Comparison of ENCODE assay signal across 29 cellular contexts in genomic region chr5:37501152-37501551, GRCh38.
DNase-seq lines count a peak whose midpoint lies in the region; ATAC-seq and TF ChIP-seq lines count a peak whose summit lies in the region.
"Had no signal": no experiment of that assay in that cellular context is flagged by ENCODE, and none has a peak within 500 bp of the region (broad histone marks: within the 10 kb centered on the region; RNA-seq: fewer than 3 reads in every experiment).

No MANE protein-coding gene starts in this region.

- no peak for TF ChIP-seq CTCF in choroid plexus epithelial cell (conservative IDR thresholded peaks at IDR 0.05; ENCODE audit: low read depth, low read length)

- DNase-seq in EH (ENCODE audit: low read depth): peak; percentile 37
- DNase-seq in LHCN-M2 (ENCODE audit: low read depth): peak; percentile 36
- peak; percentile 36 for DNase-seq in choroid plexus epithelial cell (ENCODE audit: low read depth)
- peak; percentile 12 to 38 for DNase-seq in lung microvascular endothelial cell (ENCODE audit: low read depth in 2 of 2)
- no peak for DNase-seq in activated T-cell treated with anti-CD3 and anti-CD28 coated beads, Interleukin-2, amount 50 U/mL, for 72 hours
- DNase-seq in cerebellar nuclear complex (lab: John Stamatoyannopoulos, UW): no peak
- no peak for DNase-seq in stimulated activated CD4-positive, alpha-beta T cell treated with anti-CD3 and anti-CD28 coated beads, Interleukin-12 subunit alpha, Interleukin-12 subunit beta, amount 100 ng/mL, for 4 hours
- DNase-seq: activated CD4-positive, alpha-beta T cell treated with anti-CD3 and anti-CD28 coated beads for 36 hours; activated naive CD4-positive, alpha-beta T cell treated with Interleukin-2 at 50 U/mL for 16 hours; activated T-cell treated with anti-CD3 and anti-CD28 coated beads, Interleukin-2, amount 50 U/mL, for 24 hours; amygdala; caudate nucleus; CD8-positive, alpha-beta memory T cell; dorsolateral prefrontal cortex; GOT3; hippocampal formation; immature natural killer cell; naive B cell; NCI-H1105; NCI-H2029 treated with DMSO at 0.1 percent for 48 hours; NCI-H2227 treated with DMSO at 0.1 percent for 48 hours; NCI-H748 treated with DMSO at 0.1 percent for 48 hours; nucleus accumbens; SK-N-SH; stimulated activated CD4-positive, alpha-beta T cell treated with anti-CD3 and anti-CD28 coated beads, Interleukin-2, amount 100 ng/mL, for 48 hours; T-helper 17 cell had no signal

- no peaks in the 10 kb centered on the region for H3K27me3 Mint-ChIP-seq in activated T-cell treated with anti-CD3 and anti-CD28 coated beads, Interleukin-2, amount 50 U/mL, for 72 hours (ENCODE audit: low read depth)
- H3K27me3 Mint-ChIP-seq: activated CD4-positive, alpha-beta T cell treated with anti-CD3 and anti-CD28 coated beads for 36 hours; activated T-cell treated with anti-CD3 and anti-CD28 coated beads, Interleukin-2, amount 50 U/mL, for 24 hours; CD8-positive, alpha-beta memory T cell; naive B cell; T-helper 17 cell had no signal

- peaks cover 9 to 38% of the 10 kb centered on the region in 2 donors for H3K36me3 Mint-ChIP-seq in activated T-cell treated with anti-CD3 and anti-CD28 coated beads, Interleukin-2, amount 50 U/mL, for 72 hours (ENCODE audit: insufficient read depth in 2 of 2)

- ATAC-seq in activated T-cell treated with anti-CD3 and anti-CD28 coated beads, Interleukin-2, amount 50 U/mL, for 72 hours (replicated peaks in 1 of 2): no peak
- ATAC-seq: activated CD4-positive, alpha-beta T cell treated with anti-CD3 and anti-CD28 coated beads for 36 hours; left lobe of liver; stimulated activated effector memory CD8-positive, alpha-beta T cell treated with anti-CD3 and anti-CD28 coated beads, Interleukin-12 subunit alpha, Interleukin-12 subunit beta, amount 100 ng/mL, for 72 hours; T-helper 17 cell had no signal

- H3K4me1 Mint-ChIP-seq in activated T-cell treated with anti-CD3 and anti-CD28 coated beads, Interleukin-2, amount 50 U/mL, for 72 hours (ENCODE audit: low read depth): no peaks in the 10 kb centered on the region
- H3K4me1 Mint-ChIP-seq: activated CD4-positive, alpha-beta T cell treated with anti-CD3 and anti-CD28 coated beads for 36 hours had no signal

- no peak overlapping the region for H3K27ac Mint-ChIP-seq in activated T-cell treated with anti-CD3 and anti-CD28 coated beads, Interleukin-2, amount 50 U/mL, for 72 hours
- H3K27ac Mint-ChIP-seq: activated CD4-positive, alpha-beta T cell treated with anti-CD3 and anti-CD28 coated beads for 36 hours; activated T-cell treated with anti-CD3 and anti-CD28 coated beads, Interleukin-2, amount 50 U/mL, for 24 hours; CD8-positive, alpha-beta memory T cell; immature natural killer cell; stimulated activated effector memory CD8-positive, alpha-beta T cell treated with anti-CD3 and anti-CD28 coated beads, Interleukin-12 subunit alpha, Interleukin-12 subunit beta, amount 100 ng/mL, for 72 hours; T-helper 17 cell had no signal

- peaks cover 0 to 4% of the 10 kb centered on the region in 2 donors for H3K9me3 Mint-ChIP-seq in activated T-cell treated with anti-CD3 and anti-CD28 coated beads, Interleukin-2, amount 50 U/mL, for 72 hours
- H3K9me3 Mint-ChIP-seq: activated T-cell treated with anti-CD3 and anti-CD28 coated beads, Interleukin-2, amount 50 U/mL, for 24 hours; CD8-positive, alpha-beta memory T cell; immature natural killer cell; stimulated activated effector memory CD8-positive, alpha-beta T cell treated with anti-CD3 and anti-CD28 coated beads, Interleukin-12 subunit alpha, Interleukin-12 subunit beta, amount 100 ng/mL, for 72 hours had no signal

- no peak overlapping the region for H3K4me3 Mint-ChIP-seq in activated T-cell treated with anti-CD3 and anti-CD28 coated beads, Interleukin-2, amount 50 U/mL, for 72 hours
- H3K4me3 Mint-ChIP-seq: activated CD4-positive, alpha-beta T cell treated with anti-CD3 and anti-CD28 coated beads for 36 hours; activated T-cell treated with anti-CD3 and anti-CD28 coated beads, Interleukin-2, amount 50 U/mL, for 24 hours; CD8-positive, alpha-beta memory T cell; immature natural killer cell; naive B cell; stimulated activated effector memory CD8-positive, alpha-beta T cell treated with anti-CD3 and anti-CD28 coated beads, Interleukin-12 subunit alpha, Interleukin-12 subunit beta, amount 100 ng/mL, for 72 hours; T-helper 17 cell had no signal

- H3K4me3 ChIP-seq in choroid plexus epithelial cell (ENCODE audit: low read depth, low read length): no peak overlapping the region
- H3K4me3 ChIP-seq: dorsolateral prefrontal cortex, smooth muscle cell had no signal

Comparison
In these comparisons a context has a peak if more than half of its experiments do, and no peak if none do; other contexts are left out.
1. DNase-seq: peak in EH (single experiment), LHCN-M2 (single experiment), choroid plexus epithelial cell (single experiment) and lung microvascular endothelial cell (2 of 2); none in activated T-cell treated with anti-CD3 and anti-CD28 coated beads, Interleukin-2, amount 50 U/mL, for 72 hours (0 of 2), cerebellar nuclear complex (0 of 2) and stimulated activated CD4-positive, alpha-beta T cell treated with anti-CD3 and anti-CD28 coated beads, Interleukin-12 subunit alpha, Interleukin-12 subunit beta, amount 100 ng/mL, for 4 hours (single experiment).